ENCODE assay signal across 16 cellular contexts in genomic region chr7:151010002-151010306, GRCh38. TPM values are rescaled to one million over a fixed set of nuclear protein-coding genes. Genes with fewer than 3 reads are reported as not detected.
DNase-seq lines count a peak whose midpoint lies in the region; ATAC-seq and TF ChIP-seq lines count a peak whose summit lies in the region.
"Had no signal": no experiment of that assay in that cellular context is flagged by ENCODE, and none has a peak within 500 bp of the region (broad histone marks: within the 10 kb centered on the region; RNA-seq: fewer than 3 reads in every experiment).

No MANE protein-coding gene starts in this region.

- H3K4me3 Mint-ChIP-seq in immature natural killer cell, result peak overlapping the region in 2 of 5 donors; percentile 70 to 80
- H3K4me3 Mint-ChIP-seq: B cell had no signal

- no peak for ATAC-seq in HG02938 (IDR thresholded peaks at IDR 0.05; ENCODE audit: unreplicated experiment)

- no peaks in the 10 kb centered on the region for H3K9me3 ChIP-seq in cardiac muscle cell (ENCODE audit: low read depth)
- no peaks in the 10 kb centered on the region for H3K9me3 ChIP-seq in right atrium auricular region
- H3K9me3 ChIP-seq in WERI-Rb-1 (ENCODE audit: severe bottlenecking), result no peaks in the 10 kb centered on the region
- no peaks in the 10 kb centered on the region for H3K9me3 ChIP-seq in spleen
- H3K9me3 ChIP-seq: breast epithelium, SJCRH30 had no signal

- DNase-seq in cardiac muscle cell (ENCODE audit: low read depth in 1 of 2, low spot score in 1 of 2) (no peak), right atrium auricular region (ENCODE audit: low spot score) (no peak), WERI-Rb-1 (no peak), immature natural killer cell (no peak), spleen (no peak)
- DNase-seq in stimulated activated CD4-positive, alpha-beta T cell treated with anti-CD3 and anti-CD28 coated beads, Interleukin-4, amount 100 ng/mL, for 24 hours, result no peak
- no peak for DNase-seq in stimulated activated CD4-positive, alpha-beta T cell treated with anti-CD3 and anti-CD28 coated beads, Interleukin-2, amount 100 ng/mL, for 48 hours
- DNase-seq: activated CD8-positive, alpha-beta memory T cell treated with anti-CD3 and anti-CD28 coated beads for 24 hours; NCI-H1436; SJCRH30; stimulated activated CD4-positive, alpha-beta T cell treated with anti-CD3 and anti-CD28 coated beads, Interleukin-12 subunit alpha, Interleukin-12 subunit beta, amount 100 ng/mL, for 4 hours had no signal

- H3K27ac Mint-ChIP-seq in immature natural killer cell, result peak overlapping the region; percentile 93 to 98 (median 96)
- H3K27ac Mint-ChIP-seq: B cell had no signal

- H3K27me3 Mint-ChIP-seq in immature natural killer cell (ENCODE audit: low read depth in 3 of 3), result peaks cover 13 to 29% (median 29%) of the 10 kb centered on the region in 3 donors

- no peak for TF ChIP-seq CTCF in cardiac muscle cell (IDR thresholded peaks at IDR 0.05; ENCODE audit: low read depth, low read length)
- TF ChIP-seq CTCF in right atrium auricular region (IDR thresholded peaks at IDR 0.05), result no peak
- no peak for TF ChIP-seq CTCF in WERI-Rb-1 (IDR thresholded peaks at IDR 0.05; ENCODE audit: low read depth, low read length)
- no peak for TF ChIP-seq CTCF in spleen (IDR thresholded peaks at IDR 0.05 in 8 of 11, conservative IDR thresholded peaks at IDR 0.05 in 3 of 11)

- WGBS in spleen, 5 donors, result 52 to 74% (median 58%) methylated on average over 7 to 8 of the region's 8 CpGs

- peaks cover 72 to 79% of the 10 kb centered on the region in 2 donors for H3K4me1 Mint-ChIP-seq in immature natural killer cell

- H3K27ac ChIP-seq in cardiac muscle cell (peak overlapping the region; percentile 73), right atrium auricular region (no peak overlapping the region), WERI-Rb-1 (peak overlapping the region; percentile 24; the same call in 1 of the 2 replicates), spleen (peak overlapping the region; percentile 58 to 83 (median 77))
- H3K27ac ChIP-seq: SJCRH30 had no signal

- TF ChIP-seq POLR2A in spleen (IDR thresholded peaks at IDR 0.05), result no peak

- no peaks in the 10 kb centered on the region for H3K36me3 ChIP-seq in cardiac muscle cell
- H3K36me3 ChIP-seq in right atrium auricular region, result no peaks in the 10 kb centered on the region
- H3K36me3 ChIP-seq in WERI-Rb-1, result no peaks in the 10 kb centered on the region
- H3K36me3 ChIP-seq in spleen, result peaks cover 0 to 55% (median 0%) of the 10 kb centered on the region in 6 donors
- H3K36me3 ChIP-seq: breast epithelium, SJCRH30 had no signal

- H3K4me3 ChIP-seq in cardiac muscle cell, result no peak overlapping the region
- no peak overlapping the region for H3K4me3 ChIP-seq in right atrium auricular region
- no peak overlapping the region for H3K4me3 ChIP-seq in WERI-Rb-1 (ENCODE audit: low read depth, low read length)
- H3K4me3 ChIP-seq in spleen, result no peak overlapping the region
- H3K4me3 ChIP-seq: breast epithelium, SJCRH30 had no signal

- intact Hi-C loops in spleen (cut with DNase I; ENCODE audit: low total_unique reads), result no loop called here

- no peaks in the 10 kb centered on the region for H3K27me3 ChIP-seq in cardiac muscle cell
- H3K27me3 ChIP-seq in right atrium auricular region, result no peaks in the 10 kb centered on the region
- no peaks in the 10 kb centered on the region for H3K27me3 ChIP-seq in WERI-Rb-1 (ENCODE audit: insufficient read depth, low read depth, severe bottlenecking)
- peaks cover 0 to 41% (median 0%) of the 10 kb centered on the region in 7 donors for H3K27me3 ChIP-seq in spleen (replicated peaks in 1 of 7)

- H3K36me3 Mint-ChIP-seq in immature natural killer cell, result no peaks in the 10 kb centered on the region

- peaks cover 30% of the 10 kb centered on the region for H3K4me1 ChIP-seq in cardiac muscle cell (ENCODE audit: low read depth)
- H3K4me1 ChIP-seq in right atrium auricular region, result peaks cover 0 to 53% of the 10 kb centered on the region in 2 donors
- H3K4me1 ChIP-seq in spleen, result peaks cover 71 to 100% (median 92%) of the 10 kb centered on the region in 6 donors
- H3K4me1 ChIP-seq: breast epithelium, SJCRH30 had no signal

- peaks cover 0 to 2% (median 0%) of the 10 kb centered on the region in 6 donors for H3K9me3 Mint-ChIP-seq in immature natural killer cell

RNA-seq across cellular contexts. Expression of gene ATG9B, which starts 14.3 kb away (rescaled TPM):
- 7.1 and 8.4 TPM in 2 replicates for total RNA-seq in cardiac muscle cell
- 13.0 and 22.7 TPM in 2 replicates for polyA plus RNA-seq in cardiac muscle cell
- total RNA-seq in right atrium auricular region, result not detected
- polyA plus RNA-seq in immature natural killer cell, result 1 to 10 TPM in 2 of 3 donors, not detected in 1; 1.9 to 5.7 TPM
- 1 to 10 TPM in 6 of 7 donors, under 1 TPM in 1; 0.66 to 3.8 (median 2.8) TPM for total RNA-seq in spleen
- polyA plus RNA-seq in spleen, result 1 to 10 TPM; 1.8 to 3.7 (median 1.9) TPM
- total RNA-seq: posterior vena cava, subcutaneous adipose tissue had no signal

RNA-seq across cellular contexts. Expression of gene ABCB8, which starts 18.3 kb away (rescaled TPM):
- total RNA-seq in cardiac muscle cell (27.2 and 29.2 TPM in 2 replicates), right atrium auricular region (10 to 100 TPM; 11.9 to 20.6 TPM), spleen (10 to 100 TPM; 22.5 to 42.6 (median 29.1) TPM)
- polyA plus RNA-seq in cardiac muscle cell (18.4 and 20.4 TPM in 2 replicates), immature natural killer cell (10 to 100 TPM; 17.6 to 26.5 (median 23.3) TPM), spleen (10 to 100 TPM; 12.9 to 21.1 (median 17.2) TPM)

RNA-seq across cellular contexts. Expression of gene NOS3, which starts 19.1 kb away (rescaled TPM):
- total RNA-seq in cardiac muscle cell, result 19.7 and 20.3 TPM in 2 replicates
- polyA plus RNA-seq in cardiac muscle cell, result 13.1 and 16.3 TPM in 2 replicates
- 10 to 100 TPM; 14.5 to 78.6 TPM for total RNA-seq in right atrium auricular region
- 1 to 10 TPM in 2 of 3 donors, under 1 TPM in 1; 0.21 to 4.9 (median 2.4) TPM for polyA plus RNA-seq in immature natural killer cell
- 100 to 1,000 TPM; 106 to 455 (median 187) TPM for total RNA-seq in spleen
- polyA plus RNA-seq in spleen, result 10 to 100 TPM; 11.9 to 81.1 (median 28.4) TPM

RNA-seq across cellular contexts. Expression of gene KCNH2, which starts 31.8 kb away (rescaled TPM):
- total RNA-seq in cardiac muscle cell, result 91.5 and 110 TPM in 2 replicates
- polyA plus RNA-seq in cardiac muscle cell, result 48.0 and 64.2 TPM in 2 replicates
- total RNA-seq in right atrium auricular region, result 100 to 1,000 TPM; 119 to 128 TPM
- polyA plus RNA-seq in immature natural killer cell, result not detected
- total RNA-seq in spleen, result 1 to 10 TPM; 1.6 to 5.1 (median 2.8) TPM
- polyA plus RNA-seq in spleen, result 1 to 10 TPM in 2 of 3 donors, under 1 TPM in 1; 0.67 to 2.5 (median 1.3) TPM

RNA-seq across cellular contexts. Expression of gene ASIC3, which starts 38.4 kb away (rescaled TPM):
- total RNA-seq in cardiac muscle cell (9.0 and 9.8 TPM in 2 replicates), right atrium auricular region (1 to 10 TPM; 1.1 to 1.2 TPM), spleen (1 to 10 TPM; 1.5 to 5.0 (median 2.9) TPM)
- polyA plus RNA-seq in cardiac muscle cell (5.2 and 6.8 TPM in 2 replicates), immature natural killer cell (not detected), spleen (1 to 10 TPM; 1.1 to 3.7 (median 2.6) TPM)

Comparison
In these comparisons a context has a peak if more than half of its experiments do, and no peak if none do; other contexts are left out.
1. H3K27ac ChIP-seq: peak in cardiac muscle cell (single experiment), WERI-Rb-1 (single experiment) and spleen (8 of 8); none in right atrium auricular region (0 of 2).